21 cellular contexts compared by ENCODE assay signal in genomic region chr18:34207344-34207851, GRCh38. TPM values are rescaled to one million over a fixed set of nuclear protein-coding genes. Genes with fewer than 3 reads are reported as not detected.
DNase-seq lines count a peak whose midpoint lies in the region; ATAC-seq and TF ChIP-seq lines count a peak whose summit lies in the region.
"Had no signal": no experiment of that assay in that cellular context is flagged by ENCODE, and none has a peak within 500 bp of the region (broad histone marks: within the 10 kb centered on the region; RNA-seq: fewer than 3 reads in every experiment).

No MANE protein-coding gene starts in this region.

- DNase-seq in NCI-H526 treated with DMSO at 0.1 percent for 48 hours (lab: John Stamatoyannopoulos, UW) (peak; percentile 1), NCI-H526 (lab: John Stamatoyannopoulos, UW) (no peak)
- DNase-seq in activated CD4-positive, alpha-beta T cell treated with anti-CD3 and anti-CD28 coated beads, Interleukin-2, amount 50 U/mL, for 4 hours = no peak
- DNase-seq: CD4-positive, alpha-beta T cell; CD8-positive, alpha-beta memory T cell; DMS 273 treated with DMSO at 0.1 percent for 48 hours; DMS79; EL; GDM1; GM23248; H7; HCEC 1CT had no signal

- TF ChIP-seq POLR2A in gastroesophageal sphincter (IDR thresholded peaks at IDR 0.05) = no peak

- peak; percentile 49 for ATAC-seq in GM19463 (IDR thresholded peaks at IDR 0.05; ENCODE audit: unreplicated experiment)
- ATAC-seq in HG03432 (IDR thresholded peaks at IDR 0.05; ENCODE audit: unreplicated experiment) = peak; percentile 56
- ATAC-seq in GM18858 (IDR thresholded peaks at IDR 0.05; ENCODE audit: unreplicated experiment) = no peak
- no peak for ATAC-seq in gastroesophageal sphincter
- ATAC-seq in GM18870 (IDR thresholded peaks at IDR 0.05; ENCODE audit: unreplicated experiment) = no peak

- no peaks in the 10 kb centered on the region for H3K36me3 ChIP-seq in gastroesophageal sphincter
- H3K36me3 ChIP-seq: BLaER1 had no signal

- no peak overlapping the region for H3K27ac ChIP-seq in gastroesophageal sphincter
- H3K27ac ChIP-seq: 22Rv1, BLaER1, C4-2B, GM23248 had no signal

- no peaks in the 10 kb centered on the region for H3K27me3 ChIP-seq in gastroesophageal sphincter
- H3K27me3 ChIP-seq: BLaER1 had no signal

- H3K9me3 ChIP-seq in gastroesophageal sphincter = no peaks in the 10 kb centered on the region
- H3K9me3 ChIP-seq: BLaER1 had no signal

- TF ChIP-seq CTCF in gastroesophageal sphincter (IDR thresholded peaks at IDR 0.05) = no peak

- H3K4me1 ChIP-seq in gastroesophageal sphincter = no peaks in the 10 kb centered on the region
- H3K4me1 ChIP-seq: BLaER1 had no signal

- no peak for TF ChIP-seq EP300 in gastroesophageal sphincter (IDR thresholded peaks at IDR 0.05)

- H3K4me3 ChIP-seq in gastroesophageal sphincter = no peak overlapping the region
- H3K4me3 ChIP-seq: BLaER1, GM23248 had no signal

RNA-seq across cellular contexts. Expression of gene NOL4, which starts 17.3 kb away (rescaled TPM):
- total RNA-seq in gastroesophageal sphincter = under 1 TPM in 1 of 4 donors, not detected in 3; 0.08 TPM
- total RNA-seq: B cell; CD4-positive, alpha-beta T cell; CD8-positive, alpha-beta memory T cell; GM23248 had no signal

Comparison
In these comparisons a context has a peak if more than half of its experiments do, and no peak if none do; other contexts are left out.
1. ATAC-seq: peak in GM19463 (single experiment) and HG03432 (single experiment); none in GM18858 (single experiment), gastroesophageal sphincter (single experiment) and GM18870 (single experiment).